Comparison of ENCODE assay signal across 9 cellular contexts in the genomic region with DNA sequence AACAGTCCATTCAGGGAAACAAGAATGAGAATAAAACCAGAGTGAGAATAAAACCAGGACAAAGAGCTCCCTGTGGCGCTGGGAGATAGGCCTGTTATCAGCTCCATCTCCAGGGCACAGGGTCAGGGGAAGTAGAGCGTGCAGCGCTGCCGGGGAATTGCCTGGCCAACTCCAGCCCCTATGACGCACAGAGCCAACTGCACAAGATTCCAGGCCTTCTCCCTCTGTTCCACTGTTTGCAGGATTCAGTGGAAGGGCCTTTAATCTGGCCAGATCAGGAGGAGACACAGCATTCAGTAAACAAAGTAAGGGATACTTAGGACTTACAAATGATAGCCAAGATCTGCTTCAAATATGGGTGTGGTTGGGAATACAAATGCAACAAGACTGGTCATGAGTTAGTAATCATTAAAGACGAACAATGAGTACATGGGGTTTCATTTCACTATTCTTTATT. TPM values are rescaled to one million over a fixed set of nuclear protein-coding genes. Genes with fewer than 3 reads are reported as not detected.
A peak's percentile ranks its signal among the peaks of the same experiment; 100 is the strongest.
DNase-seq lines count a peak whose midpoint lies in the region; ATAC-seq and TF ChIP-seq lines count a peak whose summit lies in the region.
"Had no signal": no experiment of that assay in that cellular context is flagged by ENCODE, and none has a peak within 500 bp of the region (broad histone marks: within the 10 kb centered on the region; RNA-seq: fewer than 3 reads in every experiment).

No MANE protein-coding gene starts in this region.

- H3K27me3 ChIP-seq in BE2C (no peaks in the 10 kb centered on the region), RWPE2 (ENCODE audit: insufficient read depth, poor library complexity, severe bottlenecking) (no peaks in the 10 kb centered on the region)

- POLR2A ChIA-PET in activated CD8-positive, alpha-beta T cell treated with anti-CD3 and anti-CD28 coated beads for 36 hours (lab: Charles Lee), result no interaction called here

- ATAC-seq in RWPE2 (ENCODE audit: low read depth) (peak; percentile 90), omental fat pad (ENCODE audit: low FRiP score) (peak; percentile 7), GM21390 (IDR thresholded peaks at IDR 0.05; ENCODE audit: unreplicated experiment) (no peak)
- ATAC-seq in activated CD8-positive, alpha-beta T cell treated with anti-CD3 and anti-CD28 coated beads for 36 hours, result no peak

- no peaks in the 10 kb centered on the region for H3K9me3 Mint-ChIP-seq in activated CD8-positive, alpha-beta T cell treated with anti-CD3 and anti-CD28 coated beads for 36 hours

- no peak overlapping the region for H3K4me3 Mint-ChIP-seq in activated CD8-positive, alpha-beta T cell treated with anti-CD3 and anti-CD28 coated beads for 36 hours

- CTCF ChIA-PET in activated CD8-positive, alpha-beta T cell treated with anti-CD3 and anti-CD28 coated beads for 36 hours (lab: Charles Lee), result interaction anchor here (1.0 kb wide), 1 partner anchor 76 kb away, joined by 3 read pairs; no protein-coding TSS in a partner anchor

- H3K9me3 ChIP-seq in BE2C (no peaks in the 10 kb centered on the region), RWPE2 (ENCODE audit: severe bottlenecking) (no peaks in the 10 kb centered on the region)

- H3K36me3 ChIP-seq in BE2C, result peaks cover 12% of the 10 kb centered on the region; the same call in 1 of the 2 replicates
- H3K36me3 ChIP-seq in RWPE2 (ENCODE audit: low read depth), result peaks cover 32% of the 10 kb centered on the region

- intact Hi-C loops in activated CD8-positive, alpha-beta T cell treated with anti-CD3 and anti-CD28 coated beads for 36 hours (cut with micrococcal nuclease), result no loop called here

- in situ Hi-C loops in GM13976 (cut with MboI; ENCODE audit: low sequenced_read_pairs, unreplicated experiment), result no loop called here

- H3K4me3 ChIP-seq in BE2C (ENCODE audit: low read depth, low read length), result no peak overlapping the region
- H3K4me3 ChIP-seq in RWPE2 (ENCODE audit: severe bottlenecking), result no peak overlapping the region

- H3K27me3 Mint-ChIP-seq in activated CD8-positive, alpha-beta T cell treated with anti-CD3 and anti-CD28 coated beads for 36 hours, result peaks cover 4% of the 10 kb centered on the region

- no peaks in the 10 kb centered on the region for H3K36me3 Mint-ChIP-seq in activated CD8-positive, alpha-beta T cell treated with anti-CD3 and anti-CD28 coated beads for 36 hours (ENCODE audit: low read depth)

- TF ChIP-seq CTCF in BE2C (IDR thresholded peaks at IDR 0.05; ENCODE audit: low read depth, low read length) (no peak), RWPE2 (IDR thresholded peaks at IDR 0.05; ENCODE audit: poor library complexity, severe bottlenecking) (no peak), omental fat pad (IDR thresholded peaks at IDR 0.05) (no peak), GM13976 (IDR thresholded peaks at IDR 0.05; ENCODE audit: borderline replicate concordance, control extremely low read depth, extremely low read depth, insufficient read depth, missing control alignments) (no peak)
- TF ChIP-seq CTCF in activated CD8-positive, alpha-beta T cell treated with anti-CD3 and anti-CD28 coated beads for 36 hours (IDR thresholded peaks at IDR 0.05), result no peak

- H3K4me1 ChIP-seq in BE2C (peaks cover 57% of the 10 kb centered on the region), RWPE2 (ENCODE audit: insufficient read depth, poor library complexity, severe bottlenecking) (peaks cover 41% of the 10 kb centered on the region)

- DNase-seq in BE2C (peak; percentile 85), RWPE2 (ENCODE audit: low spot score) (no peak), fibroblast of peridontal ligament (ENCODE audit: extremely low read depth) (peak; percentile 89), omental fat pad (ENCODE audit: low spot score) (no peak), GM13976 (ENCODE audit: low spot score) (no peak), NCI-H82 treated with DMSO at 0.1 percent for 48 hours (lab: John Stamatoyannopoulos, UW; ENCODE audit: unreplicated experiment) (no peak)
- no peak for DNase-seq in activated CD8-positive, alpha-beta T cell treated with anti-CD3 and anti-CD28 coated beads for 36 hours
- DNase-seq: DND-41 had no signal

- no peak overlapping the region for H3K27ac Mint-ChIP-seq in activated CD8-positive, alpha-beta T cell treated with anti-CD3 and anti-CD28 coated beads for 36 hours

- H3K27ac ChIP-seq in RWPE2 (ENCODE audit: poor library complexity, severe bottlenecking), result peak overlapping the region; percentile 81

- H3K4me1 Mint-ChIP-seq in activated CD8-positive, alpha-beta T cell treated with anti-CD3 and anti-CD28 coated beads for 36 hours (ENCODE audit: low read depth), result peaks cover 11% of the 10 kb centered on the region

RNA-seq across cellular contexts. Expression of a gene that starts 49.4 kb away (rescaled TPM):
- polyA plus RNA-seq in BE2C (2012; ENCODE audit: insufficient read depth, insufficient read length, low read depth), result 164 TPM
- total RNA-seq in omental fat pad, result 100 to 1,000 TPM; 155 to 452 (median 234) TPM
- 1 to 10 TPM in 1 of 2 experiments, under 1 TPM in 1; 0.41 to 1.1 TPM for total RNA-seq in activated CD8-positive, alpha-beta T cell treated with anti-CD3 and anti-CD28 coated beads for 36 hours

Comparison
In these comparisons a context has a peak if more than half of its experiments do, and no peak if none do; other contexts are left out.
1. DNase-seq: peak in BE2C (single experiment) and fibroblast of peridontal ligament (single experiment); none in RWPE2 (single experiment), omental fat pad (single experiment), GM13976 (single experiment), NCI-H82 treated with DMSO at 0.1 percent for 48 hours (single experiment) and activated CD8-positive, alpha-beta T cell treated with anti-CD3 and anti-CD28 coated beads for 36 hours (single experiment).
2. ATAC-seq: peak in RWPE2 (single experiment) and omental fat pad (single experiment); none in GM21390 (single experiment) and activated CD8-positive, alpha-beta T cell treated with anti-CD3 and anti-CD28 coated beads for 36 hours (single experiment).
3. RNA of a gene that starts 49.4 kb away (total RNA-seq): 155 to 452 TPM in omental fat pad; 0.41 to 1.1 TPM in activated CD8-positive, alpha-beta T cell treated with anti-CD3 and anti-CD28 coated beads for 36 hours; every median in the first group is over 10 times any median in the second.